Comparison of ENCODE assay signal across 6 cellular contexts in genomic region chr11:62883677-62884076, GRCh38. TPM values are rescaled to one million over a fixed set of nuclear protein-coding genes. Genes with fewer than 3 reads are reported as not detected.
DNase-seq lines count a peak whose midpoint lies in the region; ATAC-seq, FAIRE-seq and TF ChIP-seq lines count a peak whose summit lies in the region.

No MANE protein-coding gene starts in this region.

- no peak for DNase-seq in GM12891 (ENCODE audit: insufficient read length, low spot score)
- DNase-seq in astrocyte of the cerebellum (ENCODE audit: low read depth), result no peak
- no peak for DNase-seq in neural crest cell (ENCODE audit: low read depth, low spot score)
- DNase-seq in NCI-H128 (lab: John Stamatoyannopoulos, UW; ENCODE audit: unreplicated experiment), result no peak
- DNase-seq in NCI-H1092 treated with DMSO at 0.1 percent for 48 hours (lab: John Stamatoyannopoulos, UW), result no peak

- peak overlapping the region; percentile 59 for H3K27ac Mint-ChIP-seq in neural crest cell (ENCODE audit: unreplicated experiment)

- peaks cover 12% of the 10 kb centered on the region for H3K27me3 Mint-ChIP-seq in neural crest cell (ENCODE audit: low read depth)

- no peak for FAIRE-seq in GM12891 (lab: Jason Lieb, UNC)

- H3K4me3 ChIP-seq in astrocyte of the cerebellum (ENCODE audit: low read depth, low read length), result peak overlapping the region; percentile 94

- in situ Hi-C loops in astrocyte of the cerebellum (cut with HindIII; ENCODE audit: low sequenced_read_pairs), result no loop called here

- peak overlapping the region; percentile 100 for H3K4me3 Mint-ChIP-seq in neural crest cell

- H3K9me3 Mint-ChIP-seq in neural crest cell, result no peaks in the 10 kb centered on the region

- H3K36me3 Mint-ChIP-seq in neural crest cell (ENCODE audit: low read depth), result peaks cover 49% of the 10 kb centered on the region

- TF ChIP-seq POLR2A in GM12891 (IDR thresholded peaks at IDR 0.05; ENCODE audit: low read depth, low read length), result no peak

- H3K4me1 Mint-ChIP-seq in neural crest cell, result peaks cover 69% of the 10 kb centered on the region

- TF ChIP-seq CTCF in astrocyte of the cerebellum (IDR thresholded peaks at IDR 0.05; ENCODE audit: low read depth, low read length, missing control alignments) (no peak), neural crest cell (conservative IDR thresholded peaks at IDR 0.05) (no peak)

- ATAC-seq in GM18868 (IDR thresholded peaks at IDR 0.05; ENCODE audit: unreplicated experiment), result no peak

TF ChIP-seq in GM12891, 5 proteins besides CTCF, POLR2A, EP300 and RAD21:
- TF ChIP-seq POLR2AphosphoS5 (IDR thresholded peaks at IDR 0.05; ENCODE audit: low read depth, low read length) (0 out of 2 replicates have a peak, but pooled peaks have one; percentile 10), POU2F2 (IDR thresholded peaks at IDR 0.05; ENCODE audit: low read depth, low read length) (no peak)

RNA-seq across cellular contexts. Expression of gene SLC3A2, which starts 3.0 kb away (rescaled TPM):
- 96.7 TPM for polyA plus RNA-seq in GM12891 (2012; ENCODE audit: low read depth, missing spikeins)
- 181 and 185 TPM in 2 replicates for total RNA-seq in neural crest cell

RNA-seq across cellular contexts. Expression of gene CHRM1, which starts 37.5 kb away (rescaled TPM):
- polyA plus RNA-seq in GM12891 (2012; ENCODE audit: low read depth, missing spikeins), result not detected
- not detected in 2 replicates for total RNA-seq in neural crest cell

RNA-seq across cellular contexts. Expression of gene WDR74, which starts 44.3 kb away (rescaled TPM):
- 47.9 TPM for polyA plus RNA-seq in GM12891 (2012; ENCODE audit: low read depth, missing spikeins)
- 62.1 and 69.2 TPM in 2 replicates for total RNA-seq in neural crest cell

RNA-seq across cellular contexts. Expression of gene TEX54, which starts 51.0 kb away (rescaled TPM):
- 0.42 TPM for polyA plus RNA-seq in GM12891 (2012; ENCODE audit: low read depth, missing spikeins)
- not detected in 2 replicates for total RNA-seq in neural crest cell

RNA-seq across cellular contexts. Expression of gene STX5, which starts 51.8 kb away (rescaled TPM):
- polyA plus RNA-seq in GM12891 (2012; ENCODE audit: low read depth, missing spikeins), result 30.5 TPM
- 24.1 and 27.2 TPM in 2 replicates for total RNA-seq in neural crest cell
